In the genomic region with DNA sequence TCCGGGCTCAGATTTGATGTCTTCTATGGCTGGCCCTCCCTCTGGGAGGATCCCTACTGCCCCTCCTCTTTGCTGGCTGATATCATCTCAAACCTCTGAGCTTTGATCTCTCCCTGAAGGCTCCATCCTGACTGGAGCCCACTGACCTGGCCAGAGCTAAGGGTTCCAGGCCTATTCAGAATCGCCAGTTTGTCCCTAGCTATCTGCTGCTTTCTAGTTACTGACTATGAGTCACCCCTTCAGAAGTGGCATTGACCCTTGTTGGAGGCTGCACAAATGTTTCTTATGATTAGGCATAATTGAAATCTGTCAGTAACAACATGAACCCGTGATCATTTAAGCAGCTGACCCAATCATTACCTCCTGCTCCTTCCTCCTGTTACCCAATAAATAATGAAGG, we compare ENCODE assay signal across 1 cellular context.
TF ChIP-seq lines count a peak whose summit lies in the region.

No MANE protein-coding gene starts in this region.

TF ChIP-seq in HepG2, 621 proteins besides CTCF, POLR2A, EP300 and RAD21 (continued from another document and continues in another):
- TF ChIP-seq, protein P1, sequence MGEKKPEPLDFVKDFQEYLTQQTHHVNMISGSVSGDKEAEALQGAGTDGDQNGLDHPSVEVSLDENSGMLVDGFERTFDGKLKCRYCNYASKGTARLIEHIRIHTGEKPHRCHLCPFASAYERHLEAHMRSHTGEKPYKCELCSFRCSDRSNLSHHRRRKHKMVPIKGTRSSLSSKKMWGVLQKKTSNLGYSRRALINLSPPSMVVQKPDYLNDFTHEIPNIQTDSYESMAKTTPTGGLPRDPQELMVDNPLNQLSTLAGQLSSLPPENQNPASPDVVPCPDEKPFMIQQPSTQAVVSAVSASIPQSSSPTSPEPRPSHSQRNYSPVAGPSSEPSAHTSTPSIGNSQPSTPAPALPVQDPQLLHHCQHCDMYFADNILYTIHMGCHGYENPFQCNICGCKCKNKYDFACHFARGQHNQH (CRISPR knock-in tag; IDR thresholded peaks at IDR 0.05) = peak; percentile 17; the same call in 1 of the 2 replicates
- TF ChIP-seq FOSL1 (CRISPR knock-in tag; IDR thresholded peaks at IDR 0.05; ENCODE audit: borderline replicate concordance) = peak; percentile 82
- TF ChIP-seq, protein P2, sequence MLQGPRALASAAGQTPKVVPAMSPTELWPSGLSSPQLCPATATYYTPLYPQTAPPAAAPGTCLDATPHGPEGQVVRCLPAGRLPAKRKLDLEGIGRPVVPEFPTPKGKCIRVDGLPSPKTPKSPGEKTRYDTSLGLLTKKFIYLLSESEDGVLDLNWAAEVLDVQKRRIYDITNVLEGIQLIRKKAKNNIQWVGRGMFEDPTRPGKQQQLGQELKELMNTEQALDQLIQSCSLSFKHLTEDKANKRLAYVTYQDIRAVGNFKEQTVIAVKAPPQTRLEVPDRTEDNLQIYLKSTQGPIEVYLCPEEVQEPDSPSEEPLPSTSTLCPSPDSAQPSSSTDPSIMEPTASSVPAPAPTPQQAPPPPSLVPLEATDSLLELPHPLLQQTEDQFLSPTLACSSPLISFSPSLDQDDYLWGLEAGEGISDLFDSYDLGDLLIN (CRISPR knock-in tag; IDR thresholded peaks at IDR 0.05; ENCODE audit: borderline replicate concordance) = no peak
- TF ChIP-seq, protein P3, sequence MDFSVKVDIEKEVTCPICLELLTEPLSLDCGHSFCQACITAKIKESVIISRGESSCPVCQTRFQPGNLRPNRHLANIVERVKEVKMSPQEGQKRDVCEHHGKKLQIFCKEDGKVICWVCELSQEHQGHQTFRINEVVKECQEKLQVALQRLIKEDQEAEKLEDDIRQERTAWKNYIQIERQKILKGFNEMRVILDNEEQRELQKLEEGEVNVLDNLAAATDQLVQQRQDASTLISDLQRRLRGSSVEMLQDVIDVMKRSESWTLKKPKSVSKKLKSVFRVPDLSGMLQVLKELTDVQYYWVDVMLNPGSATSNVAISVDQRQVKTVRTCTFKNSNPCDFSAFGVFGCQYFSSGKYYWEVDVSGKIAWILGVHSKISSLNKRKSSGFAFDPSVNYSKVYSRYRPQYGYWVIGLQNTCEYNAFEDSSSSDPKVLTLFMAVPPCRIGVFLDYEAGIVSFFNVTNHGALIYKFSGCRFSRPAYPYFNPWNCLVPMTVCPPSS (IDR thresholded peaks at IDR 0.05) = no peak
- no peak for TF ChIP-seq HOXA9 (CRISPR knock-in tag; IDR thresholded peaks at IDR 0.05; ENCODE audit: borderline replicate concordance)
- TF ChIP-seq SAP130 (CRISPR knock-in tag; IDR thresholded peaks at IDR 0.05; ENCODE audit: low read depth) = peak; percentile 37; the same call in 1 of the 2 replicates
- no peak for TF ChIP-seq PCBP1 (IDR thresholded peaks at IDR 0.05; ENCODE audit: borderline replicate concordance, low read depth, low read length)
- peak; percentile 93 for TF ChIP-seq FOSL2 (CRISPR knock-in tag; IDR thresholded peaks at IDR 0.05)
- TF ChIP-seq PHF21A (CRISPR knock-in tag; IDR thresholded peaks at IDR 0.05) = peak; percentile 63
- TF ChIP-seq RXRB (CRISPR knock-in tag; IDR thresholded peaks at IDR 0.05; ENCODE audit: borderline replicate concordance) = peak; percentile 72
- TF ChIP-seq, protein P4, sequence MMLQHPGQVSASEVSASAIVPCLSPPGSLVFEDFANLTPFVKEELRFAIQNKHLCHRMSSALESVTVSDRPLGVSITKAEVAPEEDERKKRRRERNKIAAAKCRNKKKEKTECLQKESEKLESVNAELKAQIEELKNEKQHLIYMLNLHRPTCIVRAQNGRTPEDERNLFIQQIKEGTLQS (CRISPR knock-in tag; IDR thresholded peaks at IDR 0.05) = peak; percentile 80; the same call in 1 of the 2 replicates
- no peak for TF ChIP-seq ZNF367 (CRISPR knock-in tag; IDR thresholded peaks at IDR 0.05; ENCODE audit: borderline replicate concordance)
- TF ChIP-seq, protein P5, sequence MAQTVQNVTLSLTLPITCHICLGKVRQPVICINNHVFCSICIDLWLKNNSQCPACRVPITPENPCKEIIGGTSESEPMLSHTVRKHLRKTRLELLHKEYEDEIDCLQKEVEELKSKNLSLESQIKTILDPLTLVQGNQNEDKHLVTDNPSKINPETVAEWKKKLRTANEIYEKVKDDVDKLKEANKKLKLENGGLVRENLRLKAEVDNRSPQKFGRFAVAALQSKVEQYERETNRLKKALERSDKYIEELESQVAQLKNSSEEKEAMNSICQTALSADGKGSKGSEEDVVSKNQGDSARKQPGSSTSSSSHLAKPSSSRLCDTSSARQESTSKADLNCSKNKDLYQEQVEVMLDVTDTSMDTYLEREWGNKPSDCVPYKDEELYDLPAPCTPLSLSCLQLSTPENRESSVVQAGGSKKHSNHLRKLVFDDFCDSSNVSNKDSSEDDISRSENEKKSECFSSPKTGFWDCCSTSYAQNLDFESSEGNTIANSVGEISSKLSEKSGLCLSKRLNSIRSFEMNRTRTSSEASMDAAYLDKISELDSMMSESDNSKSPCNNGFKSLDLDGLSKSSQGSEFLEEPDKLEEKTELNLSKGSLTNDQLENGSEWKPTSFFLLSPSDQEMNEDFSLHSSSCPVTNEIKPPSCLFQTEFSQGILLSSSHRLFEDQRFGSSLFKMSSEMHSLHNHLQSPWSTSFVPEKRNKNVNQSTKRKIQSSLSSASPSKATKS (CRISPR knock-in tag; IDR thresholded peaks at IDR 0.05) = no peak
- TF ChIP-seq NR2F6 (IDR thresholded peaks at IDR 0.05) = peak; percentile 32; the same call in 1 of the 2 replicates
- TF ChIP-seq NR2F6 (CRISPR knock-in tag; IDR thresholded peaks at IDR 0.05) = peak; percentile 27; the same call in 1 of the 2 replicates
- TF ChIP-seq JUND (CRISPR knock-in tag; IDR thresholded peaks at IDR 0.05) = peak; percentile 39; the same call in 1 of the 2 replicates
- TF ChIP-seq, protein P6, sequence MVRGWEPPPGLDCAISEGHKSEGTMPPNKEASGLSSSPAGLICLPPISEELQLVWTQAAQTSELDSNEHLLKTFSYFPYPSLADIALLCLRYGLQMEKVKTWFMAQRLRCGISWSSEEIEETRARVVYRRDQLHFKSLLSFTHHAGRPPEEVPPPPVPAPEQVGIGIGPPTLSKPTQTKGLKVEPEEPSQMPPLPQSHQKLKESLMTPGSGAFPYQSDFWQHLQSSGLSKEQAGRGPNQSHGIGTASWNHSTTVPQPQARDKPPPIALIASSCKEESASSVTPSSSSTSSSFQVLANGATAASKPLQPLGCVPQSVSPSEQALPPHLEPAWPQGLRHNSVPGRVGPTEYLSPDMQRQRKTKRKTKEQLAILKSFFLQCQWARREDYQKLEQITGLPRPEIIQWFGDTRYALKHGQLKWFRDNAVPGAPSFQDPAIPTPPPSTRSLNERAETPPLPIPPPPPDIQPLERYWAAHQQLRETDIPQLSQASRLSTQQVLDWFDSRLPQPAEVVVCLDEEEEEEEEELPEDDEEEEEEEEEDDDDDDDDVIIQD (CRISPR knock-in tag; IDR thresholded peaks at IDR 0.05; ENCODE audit: low read depth) = peak; percentile 37; the same call in 1 of the 2 replicates
- TF ChIP-seq, protein P7, sequence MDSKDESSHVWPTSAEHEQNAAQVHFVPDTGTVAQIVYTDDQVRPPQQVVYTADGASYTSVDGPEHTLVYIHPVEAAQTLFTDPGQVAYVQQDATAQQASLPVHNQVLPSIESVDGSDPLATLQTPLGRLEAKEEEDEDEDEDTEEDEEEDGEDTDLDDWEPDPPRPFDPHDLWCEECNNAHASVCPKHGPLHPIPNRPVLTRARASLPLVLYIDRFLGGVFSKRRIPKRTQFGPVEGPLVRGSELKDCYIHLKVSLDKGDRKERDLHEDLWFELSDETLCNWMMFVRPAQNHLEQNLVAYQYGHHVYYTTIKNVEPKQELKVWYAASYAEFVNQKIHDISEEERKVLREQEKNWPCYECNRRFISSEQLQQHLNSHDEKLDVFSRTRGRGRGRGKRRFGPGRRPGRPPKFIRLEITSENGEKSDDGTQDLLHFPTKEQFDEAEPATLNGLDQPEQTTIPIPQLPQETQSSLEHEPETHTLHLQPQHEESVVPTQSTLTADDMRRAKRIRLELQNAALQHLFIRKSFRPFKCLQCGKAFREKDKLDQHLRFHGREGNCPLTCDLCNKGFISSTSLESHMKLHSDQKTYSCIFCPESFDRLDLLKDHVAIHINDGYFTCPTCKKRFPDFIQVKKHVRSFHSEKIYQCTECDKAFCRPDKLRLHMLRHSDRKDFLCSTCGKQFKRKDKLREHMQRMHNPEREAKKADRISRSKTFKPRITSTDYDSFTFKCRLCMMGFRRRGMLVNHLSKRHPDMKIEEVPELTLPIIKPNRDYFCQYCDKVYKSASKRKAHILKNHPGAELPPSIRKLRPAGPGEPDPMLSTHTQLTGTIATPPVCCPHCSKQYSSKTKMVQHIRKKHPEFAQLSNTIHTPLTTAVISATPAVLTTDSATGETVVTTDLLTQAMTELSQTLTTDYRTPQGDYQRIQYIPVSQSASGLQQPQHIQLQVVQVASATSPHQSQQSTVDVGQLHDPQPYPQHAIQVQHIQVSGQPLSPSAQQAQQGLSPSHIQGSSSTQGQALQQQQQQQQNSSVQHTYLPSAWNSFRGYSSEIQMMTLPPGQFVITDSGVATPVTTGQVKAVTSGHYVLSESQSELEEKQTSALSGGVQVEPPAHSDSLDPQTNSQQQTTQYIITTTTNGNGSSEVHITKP (CRISPR knock-in tag; IDR thresholded peaks at IDR 0.05; ENCODE audit: low read depth) = 0 out of 2 replicates have a peak, but pooled peaks have one; percentile 41
- TF ChIP-seq, protein P8, sequence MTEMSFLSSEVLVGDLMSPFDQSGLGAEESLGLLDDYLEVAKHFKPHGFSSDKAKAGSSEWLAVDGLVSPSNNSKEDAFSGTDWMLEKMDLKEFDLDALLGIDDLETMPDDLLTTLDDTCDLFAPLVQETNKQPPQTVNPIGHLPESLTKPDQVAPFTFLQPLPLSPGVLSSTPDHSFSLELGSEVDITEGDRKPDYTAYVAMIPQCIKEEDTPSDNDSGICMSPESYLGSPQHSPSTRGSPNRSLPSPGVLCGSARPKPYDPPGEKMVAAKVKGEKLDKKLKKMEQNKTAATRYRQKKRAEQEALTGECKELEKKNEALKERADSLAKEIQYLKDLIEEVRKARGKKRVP (CRISPR knock-in tag; IDR thresholded peaks at IDR 0.05) = no peak
- TF ChIP-seq ZNF644 (CRISPR knock-in tag; IDR thresholded peaks at IDR 0.05; ENCODE audit: low read depth) = 0 out of 2 replicates have a peak, but pooled peaks have one; percentile 51
- TF ChIP-seq GABPB1 (CRISPR knock-in tag; IDR thresholded peaks at IDR 0.05) = 0 out of 2 replicates have a peak, but pooled peaks have one; percentile 9
- TF ChIP-seq EHMT2 (IDR thresholded peaks at IDR 0.05; ENCODE audit: borderline replicate concordance, low read depth, low read length) = 0 out of 2 replicates have a peak, but pooled peaks have one; percentile 2
- TF ChIP-seq, protein P9, sequence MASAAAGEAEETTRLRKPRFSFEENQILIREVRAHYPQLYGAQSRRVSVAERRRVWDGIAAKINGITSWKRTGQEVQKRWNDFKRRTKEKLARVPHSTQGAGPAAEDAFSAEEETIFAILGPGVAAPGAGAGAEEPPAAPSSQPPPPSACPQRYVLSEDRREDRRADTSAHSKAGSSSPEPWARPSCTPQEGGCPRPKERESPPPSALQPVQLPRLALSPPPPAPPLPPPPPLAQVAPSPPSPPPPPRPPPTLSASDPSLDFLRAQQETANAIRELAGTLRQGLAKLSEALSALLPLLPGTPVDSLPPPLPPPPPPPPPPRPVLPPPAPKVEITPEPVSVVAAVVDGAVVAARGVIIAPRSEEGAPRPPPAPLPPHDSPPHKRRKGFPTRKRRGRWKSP (CRISPR knock-in tag; IDR thresholded peaks at IDR 0.05) = no peak
- peak; percentile 30; the same call in 1 of the 2 replicates for TF ChIP-seq SOX5 (CRISPR knock-in tag; IDR thresholded peaks at IDR 0.05; ENCODE audit: borderline replicate concordance)
- TF ChIP-seq HMG20A (CRISPR knock-in tag; IDR thresholded peaks at IDR 0.05; ENCODE audit: borderline replicate concordance) = peak; percentile 68; the same call in 1 of the 2 replicates
- TF ChIP-seq HNRNPL (IDR thresholded peaks at IDR 0.05; ENCODE audit: low read depth, low read length) = no peak
- TF ChIP-seq TBP (CRISPR knock-in tag; IDR thresholded peaks at IDR 0.05) = no peak
- 0 out of 2 replicates have a peak, but pooled peaks have one; percentile 24 for TF ChIP-seq GFI1 (CRISPR knock-in tag; IDR thresholded peaks at IDR 0.05; ENCODE audit: borderline replicate concordance)
- TF ChIP-seq ADNP (CRISPR knock-in tag; IDR thresholded peaks at IDR 0.05) = no peak
- TF ChIP-seq SOX6 (IDR thresholded peaks at IDR 0.05) = no peak
- TF ChIP-seq SOX6 (CRISPR knock-in tag; IDR thresholded peaks at IDR 0.05) = 0 out of 2 replicates have a peak, but pooled peaks have one; percentile 32
- TF ChIP-seq YEATS2 (CRISPR knock-in tag; IDR thresholded peaks at IDR 0.05; ENCODE audit: borderline replicate concordance) = peak; percentile 30; the same call in 1 of the 2 replicates
- no peak for TF ChIP-seq ZSCAN20 (CRISPR knock-in tag; IDR thresholded peaks at IDR 0.05; ENCODE audit: borderline replicate concordance)
- TF ChIP-seq HOXA3 (CRISPR knock-in tag; IDR thresholded peaks at IDR 0.05) = peak; percentile 21; the same call in 1 of the 2 replicates
- 0 out of 2 replicates have a peak, but pooled peaks have one; percentile 17 for TF ChIP-seq KAT8 (CRISPR knock-in tag; IDR thresholded peaks at IDR 0.05)
- TF ChIP-seq FOXA1 (IDR thresholded peaks at IDR 0.05) = no peak
- TF ChIP-seq FOXA1 (CRISPR knock-in tag; IDR thresholded peaks at IDR 0.05) = peak; percentile 3; the same call in 1 of the 2 replicates
- TF ChIP-seq RARA (CRISPR knock-in tag; IDR thresholded peaks at IDR 0.05) = peak; percentile 80
- TF ChIP-seq, protein P10, sequence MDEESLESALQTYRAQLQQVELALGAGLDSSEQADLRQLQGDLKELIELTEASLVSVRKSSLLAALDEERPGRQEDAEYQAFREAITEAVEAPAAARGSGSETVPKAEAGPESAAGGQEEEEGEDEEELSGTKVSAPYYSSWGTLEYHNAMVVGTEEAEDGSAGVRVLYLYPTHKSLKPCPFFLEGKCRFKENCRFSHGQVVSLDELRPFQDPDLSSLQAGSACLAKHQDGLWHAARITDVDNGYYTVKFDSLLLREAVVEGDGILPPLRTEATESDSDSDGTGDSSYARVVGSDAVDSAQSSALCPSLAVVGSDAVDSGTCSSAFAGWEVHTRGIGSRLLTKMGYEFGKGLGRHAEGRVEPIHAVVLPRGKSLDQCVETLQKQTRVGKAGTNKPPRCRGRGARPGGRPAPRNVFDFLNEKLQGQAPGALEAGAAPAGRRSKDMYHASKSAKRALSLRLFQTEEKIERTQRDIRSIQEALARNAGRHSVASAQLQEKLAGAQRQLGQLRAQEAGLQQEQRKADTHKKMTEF (CRISPR knock-in tag; IDR thresholded peaks at IDR 0.05) = peak; percentile 35; the same call in 1 of the 2 replicates
- no peak for TF ChIP-seq RCOR2 (CRISPR knock-in tag; IDR thresholded peaks at IDR 0.05)
- no peak for TF ChIP-seq ZSCAN9 (CRISPR knock-in tag; IDR thresholded peaks at IDR 0.05; ENCODE audit: borderline replicate concordance)
- TF ChIP-seq NR2F1 (CRISPR knock-in tag; IDR thresholded peaks at IDR 0.05) = peak in 1 of 2 experiments; percentile 27; a peak in 1 of 4 replicates
- no peak for TF ChIP-seq ZSCAN12 (CRISPR knock-in tag; IDR thresholded peaks at IDR 0.05)
- TF ChIP-seq XRCC5 (optimal IDR thresholded peaks at IDR 0.05; ENCODE audit: low read length) = peak; percentile 70
